9 cellular contexts compared by ENCODE assay signal in genomic region chr16:71426069-71426879, GRCh38. TPM values are rescaled to one million over a fixed set of nuclear protein-coding genes. Genes with fewer than 3 reads are reported as not detected.
DNase-seq lines count a peak whose midpoint lies in the region; ATAC-seq and TF ChIP-seq lines count a peak whose summit lies in the region.
"Had no signal": no experiment of that assay in that cellular context is flagged by ENCODE, and none has a peak within 500 bp of the region (broad histone marks: within the 10 kb centered on the region; RNA-seq: fewer than 3 reads in every experiment).

No MANE protein-coding gene starts in this region.

- ATAC-seq in HG03039 (IDR thresholded peaks at IDR 0.05; ENCODE audit: unreplicated experiment): peak; percentile 48
- ATAC-seq in HG02970 (IDR thresholded peaks at IDR 0.05; ENCODE audit: low FRiP score, unreplicated experiment): no peak

- peak overlapping the region; percentile 88 for H2AFZ ChIP-seq in neuron (ENCODE audit: low read depth, low read length)

- H3K4me3 ChIP-seq in epithelial cell of esophagus (ENCODE audit: low read length): peak overlapping the region; percentile 44
- peak overlapping the region; percentile 63 for H3K4me3 ChIP-seq in neuron (ENCODE audit: low read length)

- no peak overlapping the region for H3K27ac Mint-ChIP-seq in activated CD4-positive, alpha-beta T cell treated with anti-CD3 and anti-CD28 coated beads, Interleukin-2, amount 10 ng/mL, durations not matched to agents 7 days and 5 days

- no peaks in the 10 kb centered on the region for H3K36me3 ChIP-seq in neuron (ENCODE audit: insufficient read depth, low read length)

- H3K27me3 ChIP-seq in neuron (ENCODE audit: insufficient read depth, low read length): peaks cover 16% of the 10 kb centered on the region

- H3K4me3 Mint-ChIP-seq in activated CD4-positive, alpha-beta T cell treated with anti-CD3 and anti-CD28 coated beads, Interleukin-2, amount 10 ng/mL, durations not matched to agents 7 days and 5 days: no peak overlapping the region

- peaks cover 38% of the 10 kb centered on the region for H3K27me3 Mint-ChIP-seq in activated CD4-positive, alpha-beta T cell treated with anti-CD3 and anti-CD28 coated beads, Interleukin-2, amount 10 ng/mL, durations not matched to agents 7 days and 5 days

- H3K4me1 ChIP-seq in neuron (ENCODE audit: insufficient read depth, low read length): peaks cover 3% of the 10 kb centered on the region

- no peaks in the 10 kb centered on the region for H3K9me3 Mint-ChIP-seq in activated CD4-positive, alpha-beta T cell treated with anti-CD3 and anti-CD28 coated beads, Interleukin-2, amount 10 ng/mL, durations not matched to agents 7 days and 5 days

- DNase-seq in activated CD4-positive, alpha-beta T cell treated with anti-CD3 and anti-CD28 coated beads for 48 hours: peak; percentile 68
- DNase-seq in activated CD4-positive, alpha-beta T cell treated with anti-CD3 and anti-CD28 coated beads, Interleukin-2, amount 10 ng/mL, durations not matched to agents 7 days and 5 days: no peak
- peak; percentile 79 for DNase-seq in RPMI8226
- peak; percentile 93 for DNase-seq in epithelial cell of esophagus (ENCODE audit: low read depth)
- DNase-seq in caudate nucleus (lab: John Stamatoyannopoulos, UW): no peak
- DNase-seq: DND-41 had no signal

- H3K27ac ChIP-seq in caudate nucleus (ENCODE audit: low read depth, low read length): no peak overlapping the region

- no peaks in the 10 kb centered on the region for H3K36me3 Mint-ChIP-seq in activated CD4-positive, alpha-beta T cell treated with anti-CD3 and anti-CD28 coated beads, Interleukin-2, amount 10 ng/mL, durations not matched to agents 7 days and 5 days (ENCODE audit: low read depth)

- CTCF ChIA-PET in activated CD4-positive, alpha-beta T cell treated with anti-CD3 and anti-CD28 coated beads, Interleukin-2, amount 10 ng/mL, durations not matched to agents 7 days and 5 days (lab: Charles Lee): no interaction called here

- no peaks in the 10 kb centered on the region for H3K4me1 Mint-ChIP-seq in activated CD4-positive, alpha-beta T cell treated with anti-CD3 and anti-CD28 coated beads, Interleukin-2, amount 10 ng/mL, durations not matched to agents 7 days and 5 days

- no peaks in the 10 kb centered on the region for H3K9me3 ChIP-seq in neuron (ENCODE audit: low read length)

- TF ChIP-seq CTCF in epithelial cell of esophagus (IDR thresholded peaks at IDR 0.05; ENCODE audit: insufficient read depth, low read depth, low read length, missing control alignments): no peak

- POLR2A ChIA-PET in activated CD4-positive, alpha-beta T cell treated with anti-CD3 and anti-CD28 coated beads, Interleukin-2, amount 10 ng/mL, durations not matched to agents 7 days and 5 days (lab: Charles Lee): no interaction called here

RNA-seq across cellular contexts. Expression of gene TLE7, which starts 15.6 kb away (rescaled TPM):
- total RNA-seq in activated CD4-positive, alpha-beta T cell treated with anti-CD3 and anti-CD28 coated beads, Interleukin-2, amount 10 ng/mL, durations not matched to agents 7 days and 5 days: not detected

RNA-seq across cellular contexts. Expression of gene ZNF23, which starts 35.8 kb away (rescaled TPM):
- 1 to 10 TPM; 7.0 to 7.1 TPM for total RNA-seq in activated CD4-positive, alpha-beta T cell treated with anti-CD3 and anti-CD28 coated beads, Interleukin-2, amount 10 ng/mL, durations not matched to agents 7 days and 5 days

Comparison
In these comparisons a context has a peak if more than half of its experiments do, and no peak if none do; other contexts are left out.
1. DNase-seq: peak in activated CD4-positive, alpha-beta T cell treated with anti-CD3 and anti-CD28 coated beads for 48 hours (single experiment), RPMI8226 (single experiment) and epithelial cell of esophagus (single experiment); none in activated CD4-positive, alpha-beta T cell treated with anti-CD3 and anti-CD28 coated beads, Interleukin-2, amount 10 ng/mL, durations not matched to agents 7 days and 5 days (single experiment) and caudate nucleus (0 of 61).